13 cellular contexts compared by ENCODE assay signal in the genomic region with DNA sequence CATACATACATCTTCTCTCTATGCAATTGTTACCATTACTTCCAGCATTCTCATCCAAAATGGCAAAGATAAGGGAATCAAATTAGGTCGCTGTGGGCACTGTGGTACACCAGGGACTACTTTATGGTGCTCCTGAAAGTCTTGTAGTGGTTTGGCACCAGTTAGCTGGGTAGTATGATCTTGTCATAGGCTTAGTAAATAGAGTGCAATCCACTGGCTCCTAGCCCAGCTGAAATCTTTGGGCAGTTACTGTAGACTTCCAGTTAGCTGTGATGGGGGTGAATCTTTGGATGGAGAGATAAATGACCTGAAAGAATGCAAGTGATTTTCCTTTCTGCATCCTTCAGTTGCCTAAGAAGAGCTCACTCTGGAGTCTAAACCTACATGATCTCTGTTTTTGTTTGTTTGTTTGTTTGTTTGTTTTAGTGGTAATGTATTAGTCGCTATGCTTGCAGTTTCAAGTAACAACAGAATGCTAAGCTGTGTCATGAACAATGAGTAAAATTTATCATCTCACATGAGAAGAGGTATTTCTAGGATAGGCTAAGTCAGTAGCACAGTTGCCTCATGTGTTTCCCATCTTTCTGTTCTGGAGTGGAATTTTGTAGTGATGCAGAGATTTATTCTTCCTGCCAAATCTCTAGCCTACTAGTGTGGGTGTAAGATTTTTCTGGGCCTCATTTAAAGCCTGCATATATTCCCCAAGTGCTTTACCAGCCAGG. TPM values are rescaled to one million over a fixed set of nuclear protein-coding genes. Genes with fewer than 3 reads are reported as not detected.
DNase-seq lines count a peak whose midpoint lies in the region; ATAC-seq, FAIRE-seq and TF ChIP-seq lines count a peak whose summit lies in the region.
"Had no signal": no experiment of that assay in that cellular context is flagged by ENCODE, and none has a peak within 500 bp of the region (broad histone marks: within the 10 kb centered on the region; RNA-seq: fewer than 3 reads in every experiment).

No MANE protein-coding gene starts in this region.

- H3K27ac ChIP-seq in epithelial cell of prostate, result peak overlapping the region; percentile 100
- H3K27ac ChIP-seq: left lung had no signal

- DNase-seq in D721Med (ENCODE audit: insufficient read length, low spot score) (no peak), NCI-H226 (peak; percentile 92), epithelial cell of prostate (ENCODE audit: low read depth, low spot score) (no peak), renal cortical epithelial cell (ENCODE audit: low read depth) (peak; percentile 89), cortex of kidney (lab: John Stamatoyannopoulos, UW) (no peak), germinal center (ENCODE audit: low spot score) (no peak), globus pallidus (ENCODE audit: low spot score) (no peak)
- DNase-seq: activated CD4-positive, alpha-beta T cell treated with anti-CD3 and anti-CD28 coated beads for 1 hour; Calu3; left lung; NCI-H187 treated with DMSO at 0.1 percent for 48 hours; stimulated activated CD4-positive, alpha-beta T cell treated with anti-CD3 and anti-CD28 coated beads, Interleukin-2, amount 100 ng/mL, for 48 hours had no signal

- no peak for TF ChIP-seq CTCF in D721Med (IDR thresholded peaks at IDR 0.05; ENCODE audit: insufficient read depth, missing control alignments)

- peak; percentile 76 for FAIRE-seq in D721Med (lab: Jason Lieb, UNC)

- no peak for ATAC-seq in HG03457 (IDR thresholded peaks at IDR 0.05; ENCODE audit: unreplicated experiment)
- ATAC-seq: left lung had no signal

RNA-seq across cellular contexts. Expression of a gene that starts 24.2 kb away (rescaled TPM):
- 9.0 and 22.0 TPM in 2 replicates for total RNA-seq in renal cortical epithelial cell

Comparison
In these comparisons a context has a peak if more than half of its experiments do, and no peak if none do; other contexts are left out.
1. DNase-seq: peak in NCI-H226 (single experiment) and renal cortical epithelial cell (single experiment); none in D721Med (single experiment), epithelial cell of prostate (single experiment), cortex of kidney (single experiment), germinal center (single experiment) and globus pallidus (single experiment).